In the genomic region with DNA sequence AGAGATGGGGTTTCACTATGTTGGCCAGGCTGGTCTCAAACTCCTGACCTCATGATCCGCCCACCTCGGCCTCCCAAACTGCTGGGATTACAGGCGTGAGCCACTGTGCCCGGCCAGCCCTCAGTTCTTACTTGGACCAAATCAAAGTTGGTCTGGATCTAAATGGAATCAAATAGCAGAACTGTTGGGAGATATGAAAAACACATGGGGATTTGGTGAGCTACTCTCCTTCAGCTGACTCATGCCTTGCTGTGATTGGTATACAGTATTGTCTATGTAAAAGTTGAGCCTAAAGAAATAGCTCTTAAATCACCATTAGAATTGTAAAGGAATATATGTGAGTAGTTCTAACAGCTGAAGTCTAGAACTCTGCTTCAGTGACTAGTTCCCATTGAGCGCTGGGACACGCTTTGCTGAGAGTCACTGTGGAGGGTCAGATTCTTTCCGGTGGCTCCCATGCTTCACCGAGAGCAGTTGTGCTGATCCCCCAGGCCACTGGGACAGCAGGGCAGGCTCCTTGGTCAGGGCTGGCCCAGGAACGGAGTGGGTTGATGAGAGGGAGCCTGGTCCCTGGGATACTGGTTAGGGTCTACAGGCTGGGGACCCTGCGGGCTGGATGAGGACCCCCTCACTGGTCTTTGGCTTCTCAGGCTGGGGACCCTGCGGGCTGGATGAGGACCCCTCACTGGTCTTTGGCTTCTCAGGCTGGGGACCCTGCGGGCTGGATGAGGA, we compare ENCODE assay signal across 1 cellular context.
TF ChIP-seq lines count a peak whose summit lies in the region.

No MANE protein-coding gene starts in this region.

TF ChIP-seq in WTC11, 78 proteins besides CTCF, POLR2A, EP300 and RAD21 (continued from another document):
- TF ChIP-seq, protein P1, sequence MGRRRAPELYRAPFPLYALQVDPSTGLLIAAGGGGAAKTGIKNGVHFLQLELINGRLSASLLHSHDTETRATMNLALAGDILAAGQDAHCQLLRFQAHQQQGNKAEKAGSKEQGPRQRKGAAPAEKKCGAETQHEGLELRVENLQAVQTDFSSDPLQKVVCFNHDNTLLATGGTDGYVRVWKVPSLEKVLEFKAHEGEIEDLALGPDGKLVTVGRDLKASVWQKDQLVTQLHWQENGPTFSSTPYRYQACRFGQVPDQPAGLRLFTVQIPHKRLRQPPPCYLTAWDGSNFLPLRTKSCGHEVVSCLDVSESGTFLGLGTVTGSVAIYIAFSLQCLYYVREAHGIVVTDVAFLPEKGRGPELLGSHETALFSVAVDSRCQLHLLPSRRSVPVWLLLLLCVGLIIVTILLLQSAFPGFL (CRISPR knock-in tag; IDR thresholded peaks at IDR 0.05; ENCODE audit: borderline replicate concordance) = no peak
- TF ChIP-seq, protein P2, sequence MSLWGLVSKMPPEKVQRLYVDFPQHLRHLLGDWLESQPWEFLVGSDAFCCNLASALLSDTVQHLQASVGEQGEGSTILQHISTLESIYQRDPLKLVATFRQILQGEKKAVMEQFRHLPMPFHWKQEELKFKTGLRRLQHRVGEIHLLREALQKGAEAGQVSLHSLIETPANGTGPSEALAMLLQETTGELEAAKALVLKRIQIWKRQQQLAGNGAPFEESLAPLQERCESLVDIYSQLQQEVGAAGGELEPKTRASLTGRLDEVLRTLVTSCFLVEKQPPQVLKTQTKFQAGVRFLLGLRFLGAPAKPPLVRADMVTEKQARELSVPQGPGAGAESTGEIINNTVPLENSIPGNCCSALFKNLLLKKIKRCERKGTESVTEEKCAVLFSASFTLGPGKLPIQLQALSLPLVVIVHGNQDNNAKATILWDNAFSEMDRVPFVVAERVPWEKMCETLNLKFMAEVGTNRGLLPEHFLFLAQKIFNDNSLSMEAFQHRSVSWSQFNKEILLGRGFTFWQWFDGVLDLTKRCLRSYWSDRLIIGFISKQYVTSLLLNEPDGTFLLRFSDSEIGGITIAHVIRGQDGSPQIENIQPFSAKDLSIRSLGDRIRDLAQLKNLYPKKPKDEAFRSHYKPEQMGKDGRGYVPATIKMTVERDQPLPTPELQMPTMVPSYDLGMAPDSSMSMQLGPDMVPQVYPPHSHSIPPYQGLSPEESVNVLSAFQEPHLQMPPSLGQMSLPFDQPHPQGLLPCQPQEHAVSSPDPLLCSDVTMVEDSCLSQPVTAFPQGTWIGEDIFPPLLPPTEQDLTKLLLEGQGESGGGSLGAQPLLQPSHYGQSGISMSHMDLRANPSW (CRISPR knock-in tag; conservative IDR thresholded peaks at IDR 0.05; ENCODE audit: low read depth) = no peak
- no peak for TF ChIP-seq E2F1 (CRISPR knock-in tag; IDR thresholded peaks at IDR 0.05)
- no peak for TF ChIP-seq ARID4B (CRISPR knock-in tag; IDR thresholded peaks at IDR 0.05; ENCODE audit: borderline replicate concordance)
